ENCODE assay signal across 15 cellular contexts in genomic region chr20:59837623-59838394, GRCh38.
DNase-seq lines count a peak whose midpoint lies in the region; ATAC-seq and TF ChIP-seq lines count a peak whose summit lies in the region.
"Had no signal": no experiment of that assay in that cellular context is flagged by ENCODE, and none has a peak within 500 bp of the region (broad histone marks: within the 10 kb centered on the region; RNA-seq: fewer than 3 reads in every experiment).

No MANE protein-coding gene starts in this region.

- in situ Hi-C loops in HAP-1 (cut with MboI; ENCODE audit: low sequenced_read_pairs): no loop called here
- in situ Hi-C loops in gastrocnemius medialis (cut with MboI; ENCODE audit: low sequenced_read_pairs in 4 of 4): no loop called here

- H3K4me1 Mint-ChIP-seq in nephron: peaks cover 48% of the 10 kb centered on the region
- H3K4me1 Mint-ChIP-seq: activated T-helper 17 cell treated with anti-CD3 and anti-CD28 coated beads, Interleukin-2, amount 50 U/mL, for 72 hours had no signal

- no peak overlapping the region for H3K27ac ChIP-seq in left ventricle myocardium inferior (replicated peaks)
- H3K27ac ChIP-seq in heart left ventricle: peak overlapping the region in 1 of 12 donors; percentile 70
- no peak overlapping the region for H3K27ac ChIP-seq in gastrocnemius medialis
- H3K27ac ChIP-seq: SJSA1 had no signal

- no peaks in the 10 kb centered on the region for H3K9me3 Mint-ChIP-seq in nephron
- H3K9me3 Mint-ChIP-seq: activated T-helper 17 cell treated with anti-CD3 and anti-CD28 coated beads, Interleukin-2, amount 50 U/mL, for 72 hours; stimulated activated naive CD8-positive, alpha-beta T cell treated with anti-CD3 and anti-CD28 coated beads, Interleukin-15, Interleukin-2, amounts not matched to agents 100 ng/mL and 50 ng/mL, for 24 hours had no signal

- no peak for TF ChIP-seq CTCF in left ventricle myocardium inferior (IDR thresholded peaks at IDR 0.05; ENCODE audit: borderline replicate concordance)
- TF ChIP-seq CTCF in heart left ventricle (IDR thresholded peaks at IDR 0.05): no peak
- no peak for TF ChIP-seq CTCF in nephron (IDR thresholded peaks at IDR 0.05; ENCODE audit: unreplicated experiment in 3 of 3)
- no peak for TF ChIP-seq CTCF in gastrocnemius medialis (IDR thresholded peaks at IDR 0.05 in 4 of 5, conservative IDR thresholded peaks at IDR 0.05 in 1 of 5)

- H3K36me3 Mint-ChIP-seq in nephron (ENCODE audit: low read depth): no peaks in the 10 kb centered on the region

- ATAC-seq in heart left ventricle: no peak
- ATAC-seq in HG02571 (IDR thresholded peaks at IDR 0.05; ENCODE audit: unreplicated experiment): peak; percentile 65
- ATAC-seq in HG03439 (IDR thresholded peaks at IDR 0.05; ENCODE audit: unreplicated experiment): peak; percentile 94
- no peak for ATAC-seq in gastrocnemius medialis
- ATAC-seq: activated T-helper 17 cell treated with anti-CD3 and anti-CD28 coated beads, Interleukin-2, amount 50 U/mL, for 72 hours; left cardiac atrium had no signal

- H3K27me3 Mint-ChIP-seq in nephron (ENCODE audit: low read depth): peaks cover 43% of the 10 kb centered on the region

- intact Hi-C loops in left ventricle myocardium inferior (cut with micrococcal nuclease): no loop called here
- intact Hi-C loops in heart left ventricle (cut with DNase I): loop anchor here in 2 of 10 donors (10.0 kb wide), 1 partner anchor 253 kb away; no protein-coding TSS in a partner anchor
- intact Hi-C loops in gastrocnemius medialis (cut with DNase I; ENCODE audit: low total_unique reads): no loop called here

- H3K36me3 ChIP-seq in left ventricle myocardium inferior (no peaks in the 10 kb centered on the region), heart left ventricle (peaks cover 0 to 3% (median 0%) of the 10 kb centered on the region in 9 donors), HAP-1 (replicated peaks) (no peaks in the 10 kb centered on the region), gastrocnemius medialis (no peaks in the 10 kb centered on the region)
- H3K36me3 ChIP-seq: MG63, SJSA1 had no signal

- H3K4me3 ChIP-seq in left ventricle myocardium inferior (peak overlapping the region; percentile 0), heart left ventricle (peak overlapping the region in 2 of 12 donors; percentile 3 to 50), HAP-1 (no peak overlapping the region), gastrocnemius medialis (no peak overlapping the region)
- H3K4me3 ChIP-seq: MG63, SJSA1 had no signal

- H3K27me3 ChIP-seq in left ventricle myocardium inferior (ENCODE audit: low read depth) (no peaks in the 10 kb centered on the region), heart left ventricle (no peaks in the 10 kb centered on the region), HAP-1 (ENCODE audit: low read depth) (peaks cover 7% of the 10 kb centered on the region), gastrocnemius medialis (peaks cover 0 to 8% (median 0%) of the 10 kb centered on the region in 3 donors)
- H3K27me3 ChIP-seq: MG63 had no signal

- peak overlapping the region in 2 of 3 experiments; percentile 4 to 33 for H3K4me3 Mint-ChIP-seq in nephron
- H3K4me3 Mint-ChIP-seq: activated T-helper 17 cell treated with anti-CD3 and anti-CD28 coated beads, Interleukin-2, amount 50 U/mL, for 72 hours; stimulated activated naive CD8-positive, alpha-beta T cell treated with anti-CD3 and anti-CD28 coated beads, Interleukin-15, Interleukin-2, amounts not matched to agents 100 ng/mL and 50 ng/mL, for 24 hours had no signal

- DNase-seq in left ventricle myocardium inferior: no peak
- DNase-seq in heart left ventricle: no peak
- DNase-seq in OCI-M1 (lab: John Stamatoyannopoulos, UW): no peak
- DNase-seq in HAP-1 (ENCODE audit: low spot score in 2 of 2): no peak
- DNase-seq in gastrocnemius medialis: no peak
- DNase-seq: activated CD4-positive, alpha-beta T cell treated with anti-CD3 and anti-CD28 coated beads for 1 hour; DMS79 treated with DMSO at 0.1 percent for 48 hours; left cardiac atrium; MG63 had no signal

- no peak for TF ChIP-seq POLR2A in heart left ventricle (IDR thresholded peaks at IDR 0.05)
- no peak for TF ChIP-seq POLR2A in gastrocnemius medialis (IDR thresholded peaks at IDR 0.05)

- 50 to 59% (median 55%) methylated on average over 4 of the region's 4 CpGs for WGBS in heart left ventricle, 4 donors

- H3K4me1 ChIP-seq in left ventricle myocardium inferior (peaks cover 56% of the 10 kb centered on the region), heart left ventricle (peaks cover 0 to 48% (median 22%) of the 10 kb centered on the region in 12 donors), HAP-1 (no peaks in the 10 kb centered on the region), gastrocnemius medialis (peaks cover 4 to 21% of the 10 kb centered on the region in 2 donors)

- no peaks in the 10 kb centered on the region for H3K9me3 ChIP-seq in left ventricle myocardium inferior (replicated peaks)
- no peaks in the 10 kb centered on the region for H3K9me3 ChIP-seq in heart left ventricle
- no peaks in the 10 kb centered on the region for H3K9me3 ChIP-seq in HAP-1
- H3K9me3 ChIP-seq in gastrocnemius medialis: no peaks in the 10 kb centered on the region
- H3K9me3 ChIP-seq: MG63, SJSA1 had no signal

- H3K27ac Mint-ChIP-seq in nephron: no peak overlapping the region
- H3K27ac Mint-ChIP-seq: activated T-helper 17 cell treated with anti-CD3 and anti-CD28 coated beads, Interleukin-2, amount 50 U/mL, for 72 hours; stimulated activated naive CD8-positive, alpha-beta T cell treated with anti-CD3 and anti-CD28 coated beads, Interleukin-15, Interleukin-2, amounts not matched to agents 100 ng/mL and 50 ng/mL, for 24 hours had no signal

Comparison
In these comparisons a context has a peak if more than half of its experiments do, and no peak if none do; other contexts are left out.
1. ATAC-seq: peak in HG02571 (single experiment) and HG03439 (single experiment); none in heart left ventricle (0 of 4) and gastrocnemius medialis (0 of 2).